Comparison of ENCODE assay signal across 8 cellular contexts in genomic region chr17:75853410-75853809, GRCh38. TPM values are rescaled to one million over a fixed set of nuclear protein-coding genes. Genes with fewer than 3 reads are reported as not detected.
A peak's percentile ranks its signal among the peaks of the same experiment; 100 is the strongest.
DNase-seq lines count a peak whose midpoint lies in the region; ATAC-seq and TF ChIP-seq lines count a peak whose summit lies in the region.

No MANE protein-coding gene starts in this region.

- H3K27ac Mint-ChIP-seq in activated naive CD4-positive, alpha-beta T cell treated with anti-CD3 and anti-CD28 coated beads for 36 hours, result peak overlapping the region; percentile 36
- peak overlapping the region in 3 of 5 experiments; percentile 45 to 84 (median 84) for H3K27ac Mint-ChIP-seq in brain

- intact Hi-C loops in activated naive CD4-positive, alpha-beta T cell treated with anti-CD3 and anti-CD28 coated beads for 36 hours (cut with micrococcal nuclease), result no loop called here
- intact Hi-C loops in lower lobe of right lung (cut with DNase I), result no loop called here
- intact Hi-C loops in tibial artery (cut with DNase I; ENCODE audit: low total_unique reads), result no loop called here

- peak overlapping the region; percentile 94 for H3K4me3 ChIP-seq in lower lobe of right lung
- H3K4me3 ChIP-seq in tibial artery, result peak overlapping the region; percentile 60 to 95

- H3K36me3 Mint-ChIP-seq in activated naive CD4-positive, alpha-beta T cell treated with anti-CD3 and anti-CD28 coated beads for 36 hours (ENCODE audit: low read depth), result peaks cover 4% of the 10 kb centered on the region
- peaks cover 24% of the 10 kb centered on the region for H3K36me3 Mint-ChIP-seq in brain

- H3K4me3 Mint-ChIP-seq in activated naive CD4-positive, alpha-beta T cell treated with anti-CD3 and anti-CD28 coated beads for 36 hours, result no peak overlapping the region
- peak overlapping the region in 2 of 5 experiments; percentile 72 to 73 for H3K4me3 Mint-ChIP-seq in brain

- H3K4me1 ChIP-seq in lower lobe of right lung (peaks cover 55% of the 10 kb centered on the region), tibial artery (peaks cover 0 to 66% (median 33%) of the 10 kb centered on the region in 4 donors)

- H3K27me3 ChIP-seq in lower lobe of right lung (ENCODE audit: low read depth) (no peaks in the 10 kb centered on the region), tibial artery (no peaks in the 10 kb centered on the region)

- H3K36me3 ChIP-seq in lower lobe of right lung (peaks cover 43% of the 10 kb centered on the region), tibial artery (peaks cover 33 to 42% (median 39%) of the 10 kb centered on the region in 3 donors)

- H3K27ac ChIP-seq in lower lobe of right lung (peak overlapping the region; percentile 100), tibial artery (peak overlapping the region; percentile 91 to 100)

- no peaks in the 10 kb centered on the region for H3K9me3 ChIP-seq in lower lobe of right lung
- H3K9me3 ChIP-seq in tibial artery, result no peaks in the 10 kb centered on the region

- TF ChIP-seq CTCF in brain (conservative IDR thresholded peaks at IDR 0.05), result no peak
- TF ChIP-seq CTCF in lower lobe of right lung (IDR thresholded peaks at IDR 0.05), result no peak
- no peak for TF ChIP-seq CTCF in tibial artery (IDR thresholded peaks at IDR 0.05)

- ATAC-seq in lower lobe of right lung, result no peak
- no peak for ATAC-seq in HG03159 (IDR thresholded peaks at IDR 0.05; ENCODE audit: unreplicated experiment)

- peaks cover 30% of the 10 kb centered on the region for H3K4me1 Mint-ChIP-seq in activated naive CD4-positive, alpha-beta T cell treated with anti-CD3 and anti-CD28 coated beads for 36 hours (ENCODE audit: low read depth)
- H3K4me1 Mint-ChIP-seq in brain, result peaks cover 28% of the 10 kb centered on the region

- no peak for DNase-seq in activated naive CD4-positive, alpha-beta T cell treated with anti-CD3 and anti-CD28 coated beads for 36 hours
- DNase-seq in activated naive CD4-positive, alpha-beta T cell treated with Interleukin-2 at 50 U/mL for 16 hours, result no peak
- DNase-seq in lower lobe of right lung, result no peak
- DNase-seq in tibial artery, result no peak
- no peak for DNase-seq in activated CD4-positive, CD25-positive, alpha-beta regulatory T cell treated with anti-CD3 and anti-CD28 coated beads, Interleukin-2, amount 50 U/mL, for 72 hours
- DNase-seq in GF-D8 (lab: John Stamatoyannopoulos, UW), result no peak

- CTCF ChIA-PET in activated naive CD4-positive, alpha-beta T cell treated with anti-CD3 and anti-CD28 coated beads for 36 hours (lab: Charles Lee), result interaction anchor here (1.4 to 3.5 kb wide), 2 partner anchors 8 kb away, joined by 3 to 32 read pairs; partner anchors contain the start of gene UNC13D

- H3K27me3 Mint-ChIP-seq in activated naive CD4-positive, alpha-beta T cell treated with anti-CD3 and anti-CD28 coated beads for 36 hours (ENCODE audit: low read depth), result no peaks in the 10 kb centered on the region
- H3K27me3 Mint-ChIP-seq in brain, result no peaks in the 10 kb centered on the region

- H3K9me3 Mint-ChIP-seq in activated naive CD4-positive, alpha-beta T cell treated with anti-CD3 and anti-CD28 coated beads for 36 hours, result no peaks in the 10 kb centered on the region
- H3K9me3 Mint-ChIP-seq in brain, result no peaks in the 10 kb centered on the region

RNA-seq across cellular contexts. Expression of gene WBP2, which starts 1.7 kb away (rescaled TPM):
- 10 to 100 TPM; 65.0 to 68.7 TPM for total RNA-seq in activated naive CD4-positive, alpha-beta T cell treated with anti-CD3 and anti-CD28 coated beads for 36 hours
- 502 TPM for polyA plus RNA-seq in brain (ENCODE audit: insufficient read depth, low read depth, low replicate concordance)
- total RNA-seq in lower lobe of right lung, result 145 TPM

RNA-seq across cellular contexts. Expression of gene UNC13D, which starts 9.2 kb away (rescaled TPM):
- 10 to 100 TPM; 98.5 to 99.1 TPM for total RNA-seq in activated naive CD4-positive, alpha-beta T cell treated with anti-CD3 and anti-CD28 coated beads for 36 hours
- 1.8 TPM for polyA plus RNA-seq in brain (ENCODE audit: insufficient read depth, low read depth, low replicate concordance)
- total RNA-seq in lower lobe of right lung, result 118 TPM

RNA-seq across cellular contexts. Expression of gene TRIM47, which starts 25.0 kb away (rescaled TPM):
- total RNA-seq in activated naive CD4-positive, alpha-beta T cell treated with anti-CD3 and anti-CD28 coated beads for 36 hours, result 1 to 10 TPM; 8.1 to 9.6 TPM
- polyA plus RNA-seq in brain (ENCODE audit: insufficient read depth, low read depth, low replicate concordance), result 46.1 TPM
- 21.0 TPM for total RNA-seq in lower lobe of right lung

RNA-seq across cellular contexts. Expression of gene TRIM65, which starts 43.3 kb away (rescaled TPM):
- 10 to 100 TPM; 24.5 to 25.5 TPM for total RNA-seq in activated naive CD4-positive, alpha-beta T cell treated with anti-CD3 and anti-CD28 coated beads for 36 hours
- polyA plus RNA-seq in brain (ENCODE audit: insufficient read depth, low read depth, low replicate concordance), result 12.5 TPM
- 32.4 TPM for total RNA-seq in lower lobe of right lung

RNA-seq across cellular contexts. Expression of gene MRPL38, which starts 51.3 kb away (rescaled TPM):
- 100 to 1,000 TPM; 109 to 117 TPM for total RNA-seq in activated naive CD4-positive, alpha-beta T cell treated with anti-CD3 and anti-CD28 coated beads for 36 hours
- 83.7 TPM for polyA plus RNA-seq in brain (ENCODE audit: insufficient read depth, low read depth, low replicate concordance)
- 68.9 TPM for total RNA-seq in lower lobe of right lung
